ENCODE assay signal across 8 cellular contexts in genomic region chr10:87850742-87851205, GRCh38. TPM values are rescaled to one million over a fixed set of nuclear protein-coding genes. Genes with fewer than 3 reads are reported as not detected.
A peak's percentile ranks its signal among the peaks of the same experiment; 100 is the strongest.
DNase-seq lines count a peak whose midpoint lies in the region; ATAC-seq, FAIRE-seq and TF ChIP-seq lines count a peak whose summit lies in the region.

No MANE protein-coding gene starts in this region.

- H3K9ac ChIP-seq in HepG2 (ENCODE audit: insufficient read depth, low read depth, low read length): no peak overlapping the region

- no TSS peak for BruUV-seq in HepG2 (replicated peaks; lab: Mats Ljungman, UMichigan)

- H3K4me2 ChIP-seq in HepG2 (ENCODE audit: low read depth, low read length): peak overlapping the region; percentile 16; the same call in 1 of the 2 replicates

- H4K20me1 ChIP-seq in HepG2 (ENCODE audit: insufficient read depth, low read length): no peaks in the 10 kb centered on the region

- H3K4me1 Mint-ChIP-seq in stimulated activated memory B cell treated with anti-CD40 and anti-IgM and Interleukin-4, amounts not matched to agents 10 μg/mL and 1 μg/mL and 100 μg/mL, for 72 hours: peaks cover 4% of the 10 kb centered on the region

- POLR2A ChIA-PET in HepG2 (lab: Yijun Ruan, JAX): no interaction called here

- TF ChIP-seq EP300 in HepG2 (IDR thresholded peaks at IDR 0.05; ENCODE audit: low read depth in 2 of 2, low read length in 2 of 2): no peak
- TF ChIP-seq EP300 in HepG2 (CRISPR knock-in tag; IDR thresholded peaks at IDR 0.05; ENCODE audit: borderline replicate concordance): no peak

- peak; percentile 65; the same call in 1 of the 2 replicates for TF ChIP-seq RAD21 in HepG2 (CRISPR knock-in tag; IDR thresholded peaks at IDR 0.05)

- peak; percentile 63 for FAIRE-seq in HepG2 (lab: Jason Lieb, UNC)

- TF ChIP-seq CTCF in WERI-Rb-1 (IDR thresholded peaks at IDR 0.05; ENCODE audit: low read depth, low read length) (peak; percentile 87), HepG2 (CRISPR knock-in tag; IDR thresholded peaks at IDR 0.05) (peak; percentile 83)

- intact Hi-C loops in Right ventricle myocardium inferior (cut with DNase I) (no loop called here), cardiac septum (cut with DNase I) (no loop called here), HepG2 (cut with micrococcal nuclease; ENCODE audit: unreplicated experiment) (loop anchor here (1.0 kb wide), 2 partner anchors 539 to 703 kb away; no protein-coding TSS in a partner anchor)

- TF ChIP-seq POLR2A in HepG2 (IDR thresholded peaks at IDR 0.05; ENCODE audit: insufficient read depth in 1 of 2, low read depth in 2 of 2, low read length in 2 of 2): no peak

- no peaks in the 10 kb centered on the region for H3K9me3 Mint-ChIP-seq in stimulated activated memory B cell treated with anti-CD40 and anti-IgM and Interleukin-4, amounts not matched to agents 10 μg/mL and 1 μg/mL and 100 μg/mL, for 72 hours

- H3K36me3 ChIP-seq in WERI-Rb-1: no peaks in the 10 kb centered on the region
- H3K36me3 ChIP-seq in HepG2 (replicated peaks in 1 of 2; ENCODE audit: control insufficient read depth in 1 of 2, insufficient read depth in 2 of 2, low read length in 2 of 2): no peaks in the 10 kb centered on the region

- CTCF ChIA-PET in HepG2 (lab: Yijun Ruan, JAX; ENCODE audit: low intra/inter-chr PET ratio, low total read pairs): interaction anchor here (0.9 to 2.1 kb wide), 2 partner anchors 264 to 538 kb away, joined by 3 to 15 read pairs; no protein-coding TSS in a partner anchor

- H3K9me3 ChIP-seq in WERI-Rb-1 (ENCODE audit: severe bottlenecking) (no peaks in the 10 kb centered on the region), HepG2 (ENCODE audit: low read length) (no peaks in the 10 kb centered on the region)

- no peaks in the 10 kb centered on the region for H3K79me2 ChIP-seq in HepG2 (ENCODE audit: insufficient read depth, low read length)

- no peaks in the 10 kb centered on the region for H3K36me3 Mint-ChIP-seq in stimulated activated memory B cell treated with anti-CD40 and anti-IgM and Interleukin-4, amounts not matched to agents 10 μg/mL and 1 μg/mL and 100 μg/mL, for 72 hours

- no peaks in the 10 kb centered on the region for H3K27me3 Mint-ChIP-seq in stimulated activated memory B cell treated with anti-CD40 and anti-IgM and Interleukin-4, amounts not matched to agents 10 μg/mL and 1 μg/mL and 100 μg/mL, for 72 hours

- ATAC-seq in Right ventricle myocardium inferior (peak; percentile 96), HepG2 (peak; percentile 96), HG03520 (IDR thresholded peaks at IDR 0.05; ENCODE audit: unreplicated experiment) (no peak)
- ATAC-seq in stimulated activated memory B cell treated with anti-CD40 and anti-IgM and Interleukin-4, amounts not matched to agents 10 μg/mL and 1 μg/mL and 100 μg/mL, for 72 hours: peak; percentile 67

- no peak overlapping the region for H3K4me3 ChIP-seq in WERI-Rb-1 (ENCODE audit: low read depth, low read length)
- H3K4me3 ChIP-seq in HepG2 (replicated peaks in 1 of 3; ENCODE audit: insufficient read depth in 1 of 3, low read depth in 2 of 3, low read length in 3 of 3): no peak overlapping the region

- H3K4me1 ChIP-seq in HepG2 (ENCODE audit: insufficient read depth, low read length): peaks cover 12% of the 10 kb centered on the region

- H3K27ac Mint-ChIP-seq in stimulated activated memory B cell treated with anti-CD40 and anti-IgM and Interleukin-4, amounts not matched to agents 10 μg/mL and 1 μg/mL and 100 μg/mL, for 72 hours: no peak overlapping the region

- no peak overlapping the region for H3K27ac ChIP-seq in WERI-Rb-1
- no peak overlapping the region for H3K27ac ChIP-seq in HepG2 (ENCODE audit: extremely low read length, insufficient read depth, low read length)

- H3K27me3 ChIP-seq in WERI-Rb-1 (ENCODE audit: insufficient read depth, low read depth, severe bottlenecking): no peaks in the 10 kb centered on the region
- H3K27me3 ChIP-seq in HepG2 (ENCODE audit: control insufficient read depth in 1 of 2, insufficient read depth in 2 of 2, low read length in 2 of 2): no peaks in the 10 kb centered on the region

- WGBS in HepG2 (ENCODE audit: low lambda C conversion rate): 45% methylated on average over 4 of the region's 5 CpGs

- DNase-seq in Right ventricle myocardium inferior (ENCODE audit: missing footprints): no peak
- DNase-seq in cardiac septum (ENCODE audit: low spot score): no peak
- peak; percentile 44 for DNase-seq in NCI-H1105 treated with DMSO at 0.1 percent for 48 hours (lab: John Stamatoyannopoulos, UW)
- peak; percentile 68 for DNase-seq in WERI-Rb-1
- DNase-seq in cerebellum (ENCODE audit: low spot score): peak; percentile 81
- DNase-seq in HepG2 (ENCODE audit: low spot score): peak; percentile 67

- no peak overlapping the region for H3K4me3 Mint-ChIP-seq in stimulated activated memory B cell treated with anti-CD40 and anti-IgM and Interleukin-4, amounts not matched to agents 10 μg/mL and 1 μg/mL and 100 μg/mL, for 72 hours

- in situ Hi-C loops in HepG2 (cut with HindIII; ENCODE audit: extremely low pct_ligation_motif_present, low pct_unique_long_range_greater_than_20kb): loop anchor here (10.0 kb wide), 1 partner anchor 704 kb away; no protein-coding TSS in a partner anchor

- peak overlapping the region; percentile 20 for H2AFZ ChIP-seq in HepG2 (ENCODE audit: low read length)

RNA-seq across cellular contexts. Expression of gene KLLN, which starts 12.6 kb away (rescaled TPM):
- total RNA-seq in Right ventricle myocardium inferior (0.27 TPM), cardiac septum (0.24 TPM), cerebellum (0.82 TPM), HepG2 (2016; rRNA removed; fragmentation: Illumina TruSeq; extraction: Trizol) (0.39 and 0.44 TPM in 2 replicates)
- 0.53 and 0.61 TPM in 2 replicates for total RNA-seq in HepG2 (2016; cell fraction: cytosol; rRNA removed; fragmentation: Illumina TruSeq; extraction: Trizol; ENCODE audit: low read depth)
- 0.45 and 0.46 TPM in 2 replicates for total RNA-seq in HepG2 (2016; cell fraction: insoluble cytoplasmic fraction; rRNA removed; fragmentation: Illumina TruSeq; extraction: Trizol)
- 0.68 and 0.76 TPM in 2 replicates for total RNA-seq in HepG2 (2016; cell fraction: membrane; rRNA removed; fragmentation: Illumina TruSeq; extraction: Trizol)
- total RNA-seq in HepG2 (2016; cell fraction: nucleus; rRNA removed; fragmentation: Illumina TruSeq; extraction: Trizol): 0.56 and 0.63 TPM in 2 replicates
- polyA plus RNA-seq in HepG2 (2011; rRNA removed): 0.08 and 0.12 TPM in 2 replicates
- polyA plus RNA-seq in HepG2 (2011; cell fraction: cytosol; rRNA removed): 0.12 and 0.14 TPM in 2 replicates
- polyA plus RNA-seq in HepG2 (2011; cell fraction: nucleus; rRNA removed): 0.19 and 0.23 TPM in 2 replicates
- polyA plus RNA-seq in HepG2 (2012): 0.15 and 0.34 TPM in 2 replicates
- polyA plus RNA-seq in HepG2 (2016; cell fraction: cytosol; fragmentation: Illumina TruSeq; extraction: Trizol; ENCODE audit: low read depth): 0.06 and 0.10 TPM in 2 replicates
- 0.38 and 0.51 TPM in 2 replicates for polyA plus RNA-seq in HepG2 (2016; cell fraction: insoluble cytoplasmic fraction; fragmentation: Illumina TruSeq; extraction: Trizol; ENCODE audit: low read depth)
- polyA plus RNA-seq in HepG2 (2016; cell fraction: membrane; fragmentation: Illumina TruSeq; extraction: Trizol; ENCODE audit: low read depth): 0.28 and 0.29 TPM in 2 replicates
- 0.27 TPM in 2 replicates for polyA plus RNA-seq in HepG2 (2016; cell fraction: nucleus; fragmentation: Illumina TruSeq; extraction: Trizol; ENCODE audit: insufficient read depth, low read depth)
- polyA minus RNA-seq in HepG2 (2011; rRNA and poly(A)+ RNA removed; ENCODE audit: low replicate concordance): 0.64 and 3.7 TPM in 2 replicates
- 0.20 and 0.35 TPM in 2 replicates for polyA minus RNA-seq in HepG2 (2011; cell fraction: cytosol; rRNA and poly(A)+ RNA removed)
- polyA minus RNA-seq in HepG2 (2011; cell fraction: nucleus; rRNA and poly(A)+ RNA removed): 0.75 and 1.0 TPM in 2 replicates

RNA-seq across cellular contexts. Expression of gene PTEN, which starts 12.7 kb away (rescaled TPM):
- 54.6 TPM for total RNA-seq in Right ventricle myocardium inferior
- 59.5 TPM for total RNA-seq in cardiac septum
- 220 TPM for total RNA-seq in cerebellum
- total RNA-seq in HepG2 (2016; rRNA removed; fragmentation: Illumina TruSeq; extraction: Trizol): 53.4 and 61.3 TPM in 2 replicates
- 82.4 and 88.0 TPM in 2 replicates for total RNA-seq in HepG2 (2016; cell fraction: cytosol; rRNA removed; fragmentation: Illumina TruSeq; extraction: Trizol; ENCODE audit: low read depth)
- total RNA-seq in HepG2 (2016; cell fraction: insoluble cytoplasmic fraction; rRNA removed; fragmentation: Illumina TruSeq; extraction: Trizol): 47.2 and 66.2 TPM in 2 replicates
- 81.1 and 107 TPM in 2 replicates for total RNA-seq in HepG2 (2016; cell fraction: membrane; rRNA removed; fragmentation: Illumina TruSeq; extraction: Trizol)
- total RNA-seq in HepG2 (2016; cell fraction: nucleus; rRNA removed; fragmentation: Illumina TruSeq; extraction: Trizol): 127 and 136 TPM in 2 replicates
- 21.4 and 30.3 TPM in 2 replicates for polyA plus RNA-seq in HepG2 (2011; rRNA removed)
- polyA plus RNA-seq in HepG2 (2011; cell fraction: cytosol; rRNA removed): 7.0 and 9.2 TPM in 2 replicates
- 16.9 and 17.8 TPM in 2 replicates for polyA plus RNA-seq in HepG2 (2011; cell fraction: nucleus; rRNA removed)
- polyA plus RNA-seq in HepG2 (2012): 34.8 and 38.6 TPM in 2 replicates
- 34.1 and 35.2 TPM in 2 replicates for polyA plus RNA-seq in HepG2 (2016; cell fraction: cytosol; fragmentation: Illumina TruSeq; extraction: Trizol; ENCODE audit: low read depth)
- 41.9 and 43.9 TPM in 2 replicates for polyA plus RNA-seq in HepG2 (2016; cell fraction: insoluble cytoplasmic fraction; fragmentation: Illumina TruSeq; extraction: Trizol; ENCODE audit: low read depth)
- polyA plus RNA-seq in HepG2 (2016; cell fraction: membrane; fragmentation: Illumina TruSeq; extraction: Trizol; ENCODE audit: low read depth): 60.0 and 64.3 TPM in 2 replicates
- 62.6 and 63.9 TPM in 2 replicates for polyA plus RNA-seq in HepG2 (2016; cell fraction: nucleus; fragmentation: Illumina TruSeq; extraction: Trizol; ENCODE audit: insufficient read depth, low read depth)
- 18.6 and 85.7 TPM in 2 replicates for polyA minus RNA-seq in HepG2 (2011; rRNA and poly(A)+ RNA removed; ENCODE audit: low replicate concordance)
- polyA minus RNA-seq in HepG2 (2011; cell fraction: cytosol; rRNA and poly(A)+ RNA removed): 43.6 and 59.8 TPM in 2 replicates
- 255 and 302 TPM in 2 replicates for polyA minus RNA-seq in HepG2 (2011; cell fraction: nucleus; rRNA and poly(A)+ RNA removed)

RNA-seq across cellular contexts. Expression of gene ATAD1, which starts 32.7 kb away (rescaled TPM):
- total RNA-seq in Right ventricle myocardium inferior (98.2 TPM), cardiac septum (92.0 TPM), cerebellum (57.8 TPM), HepG2 (2016; rRNA removed; fragmentation: Illumina TruSeq; extraction: Trizol) (23.2 and 28.2 TPM in 2 replicates)
- 4.1 and 4.4 TPM in 2 replicates for total RNA-seq in HepG2 (2016; cell fraction: cytosol; rRNA removed; fragmentation: Illumina TruSeq; extraction: Trizol; ENCODE audit: low read depth)
- 20.5 and 28.2 TPM in 2 replicates for total RNA-seq in HepG2 (2016; cell fraction: insoluble cytoplasmic fraction; rRNA removed; fragmentation: Illumina TruSeq; extraction: Trizol)
- 9.8 and 11.6 TPM in 2 replicates for total RNA-seq in HepG2 (2016; cell fraction: membrane; rRNA removed; fragmentation: Illumina TruSeq; extraction: Trizol)
- total RNA-seq in HepG2 (2016; cell fraction: nucleus; rRNA removed; fragmentation: Illumina TruSeq; extraction: Trizol): 31.5 and 36.1 TPM in 2 replicates
- 13.2 and 14.9 TPM in 2 replicates for polyA plus RNA-seq in HepG2 (2011; rRNA removed)
- polyA plus RNA-seq in HepG2 (2011; cell fraction: cytosol; rRNA removed): 5.7 and 10.9 TPM in 2 replicates
- polyA plus RNA-seq in HepG2 (2011; cell fraction: nucleus; rRNA removed): 9.2 and 13.6 TPM in 2 replicates
- polyA plus RNA-seq in HepG2 (2012): 28.9 and 35.5 TPM in 2 replicates
- 1.4 and 1.9 TPM in 2 replicates for polyA plus RNA-seq in HepG2 (2016; cell fraction: cytosol; fragmentation: Illumina TruSeq; extraction: Trizol; ENCODE audit: low read depth)
- 15.9 and 16.5 TPM in 2 replicates for polyA plus RNA-seq in HepG2 (2016; cell fraction: insoluble cytoplasmic fraction; fragmentation: Illumina TruSeq; extraction: Trizol; ENCODE audit: low read depth)
- polyA plus RNA-seq in HepG2 (2016; cell fraction: membrane; fragmentation: Illumina TruSeq; extraction: Trizol; ENCODE audit: low read depth): 5.1 and 5.7 TPM in 2 replicates
- polyA plus RNA-seq in HepG2 (2016; cell fraction: nucleus; fragmentation: Illumina TruSeq; extraction: Trizol; ENCODE audit: insufficient read depth, low read depth): 35.9 and 37.6 TPM in 2 replicates
- polyA minus RNA-seq in HepG2 (2011; rRNA and poly(A)+ RNA removed; ENCODE audit: low replicate concordance): 8.2 and 36.0 TPM in 2 replicates
- polyA minus RNA-seq in HepG2 (2011; cell fraction: cytosol; rRNA and poly(A)+ RNA removed): 15.2 and 18.0 TPM in 2 replicates
- polyA minus RNA-seq in HepG2 (2011; cell fraction: nucleus; rRNA and poly(A)+ RNA removed): 45.7 and 51.8 TPM in 2 replicates

Comparison
In these comparisons a context has a peak if more than half of its experiments do, and no peak if none do; other contexts are left out.
1. DNase-seq: peak in NCI-H1105 treated with DMSO at 0.1 percent for 48 hours (single experiment), WERI-Rb-1 (single experiment), cerebellum (single experiment) and HepG2 (single experiment); none in Right ventricle myocardium inferior (single experiment) and cardiac septum (single experiment).